Comparison of ENCODE assay signal across 1 cellular context in the genomic region with DNA sequence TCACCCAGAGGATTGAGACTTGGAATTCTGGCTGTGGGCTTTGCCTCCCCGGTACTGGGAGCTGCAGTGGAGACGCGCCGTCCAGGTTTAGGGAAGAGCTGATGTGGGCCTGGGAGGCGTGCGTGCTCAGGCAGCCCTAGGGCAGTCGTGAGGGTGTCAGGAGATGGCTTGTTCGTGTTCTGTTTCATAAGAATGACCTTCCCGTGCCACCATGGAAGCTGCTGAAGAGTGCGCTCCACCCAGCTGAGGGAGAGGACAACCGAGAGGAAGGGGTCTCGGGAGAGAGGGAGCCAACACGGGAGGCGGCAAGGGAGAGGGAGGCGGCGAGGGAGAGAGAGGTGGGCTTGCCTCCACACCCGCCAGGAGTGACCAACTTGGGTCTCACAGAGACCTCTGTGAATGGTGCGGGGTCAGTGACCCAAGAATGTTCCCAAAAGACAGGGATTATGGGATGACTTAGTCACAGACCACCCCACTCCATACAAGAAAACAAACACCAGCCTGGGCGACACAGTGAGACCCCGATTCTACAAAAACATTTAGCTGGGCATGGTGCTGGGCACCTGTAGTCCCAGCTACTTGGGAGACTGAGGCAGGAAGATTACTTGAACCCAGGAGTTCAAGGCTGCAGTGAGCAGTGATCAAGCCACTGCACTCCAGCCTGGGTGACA.
TF ChIP-seq lines count a peak whose summit lies in the region.

No MANE protein-coding gene starts in this region.

TF ChIP-seq in SK-N-SH, 30 proteins besides CTCF, POLR2A, EP300 and RAD21:
- TF ChIP-seq, protein P1, sequence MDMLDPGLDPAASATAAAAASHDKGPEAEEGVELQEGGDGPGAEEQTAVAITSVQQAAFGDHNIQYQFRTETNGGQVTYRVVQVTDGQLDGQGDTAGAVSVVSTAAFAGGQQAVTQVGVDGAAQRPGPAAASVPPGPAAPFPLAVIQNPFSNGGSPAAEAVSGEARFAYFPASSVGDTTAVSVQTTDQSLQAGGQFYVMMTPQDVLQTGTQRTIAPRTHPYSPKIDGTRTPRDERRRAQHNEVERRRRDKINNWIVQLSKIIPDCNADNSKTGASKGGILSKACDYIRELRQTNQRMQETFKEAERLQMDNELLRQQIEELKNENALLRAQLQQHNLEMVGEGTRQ (IDR thresholded peaks at IDR 0.05; ENCODE audit: borderline replicate concordance, low read depth, low read length): no peak
- no peak for TF ChIP-seq FOXJ3 (CRISPR knock-in tag; IDR thresholded peaks at IDR 0.05)
- TF ChIP-seq YY1 (IDR thresholded peaks at IDR 0.05; ENCODE audit: low read depth): no peak
- TF ChIP-seq, protein P2, sequence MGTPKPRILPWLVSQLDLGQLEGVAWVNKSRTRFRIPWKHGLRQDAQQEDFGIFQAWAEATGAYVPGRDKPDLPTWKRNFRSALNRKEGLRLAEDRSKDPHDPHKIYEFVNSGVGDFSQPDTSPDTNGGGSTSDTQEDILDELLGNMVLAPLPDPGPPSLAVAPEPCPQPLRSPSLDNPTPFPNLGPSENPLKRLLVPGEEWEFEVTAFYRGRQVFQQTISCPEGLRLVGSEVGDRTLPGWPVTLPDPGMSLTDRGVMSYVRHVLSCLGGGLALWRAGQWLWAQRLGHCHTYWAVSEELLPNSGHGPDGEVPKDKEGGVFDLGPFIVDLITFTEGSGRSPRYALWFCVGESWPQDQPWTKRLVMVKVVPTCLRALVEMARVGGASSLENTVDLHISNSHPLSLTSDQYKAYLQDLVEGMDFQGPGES (IDR thresholded peaks at IDR 0.05; ENCODE audit: low read depth, low read length): no peak
- no peak for TF ChIP-seq FOSL2 (IDR thresholded peaks at IDR 0.05; ENCODE audit: borderline replicate concordance, low read depth)
- TF ChIP-seq, protein P3, sequence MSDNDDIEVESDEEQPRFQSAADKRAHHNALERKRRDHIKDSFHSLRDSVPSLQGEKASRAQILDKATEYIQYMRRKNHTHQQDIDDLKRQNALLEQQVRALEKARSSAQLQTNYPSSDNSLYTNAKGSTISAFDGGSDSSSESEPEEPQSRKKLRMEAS (IDR thresholded peaks at IDR 0.05; ENCODE audit: low read depth): no peak
- no peak for TF ChIP-seq SIN3A (IDR thresholded peaks at IDR 0.05; ENCODE audit: borderline replicate concordance, low read depth, low read length)
- no peak for TF ChIP-seq POLR2AphosphoS5 (IDR thresholded peaks at IDR 0.05; ENCODE audit: low read depth, low read length)
- TF ChIP-seq, protein P4, sequence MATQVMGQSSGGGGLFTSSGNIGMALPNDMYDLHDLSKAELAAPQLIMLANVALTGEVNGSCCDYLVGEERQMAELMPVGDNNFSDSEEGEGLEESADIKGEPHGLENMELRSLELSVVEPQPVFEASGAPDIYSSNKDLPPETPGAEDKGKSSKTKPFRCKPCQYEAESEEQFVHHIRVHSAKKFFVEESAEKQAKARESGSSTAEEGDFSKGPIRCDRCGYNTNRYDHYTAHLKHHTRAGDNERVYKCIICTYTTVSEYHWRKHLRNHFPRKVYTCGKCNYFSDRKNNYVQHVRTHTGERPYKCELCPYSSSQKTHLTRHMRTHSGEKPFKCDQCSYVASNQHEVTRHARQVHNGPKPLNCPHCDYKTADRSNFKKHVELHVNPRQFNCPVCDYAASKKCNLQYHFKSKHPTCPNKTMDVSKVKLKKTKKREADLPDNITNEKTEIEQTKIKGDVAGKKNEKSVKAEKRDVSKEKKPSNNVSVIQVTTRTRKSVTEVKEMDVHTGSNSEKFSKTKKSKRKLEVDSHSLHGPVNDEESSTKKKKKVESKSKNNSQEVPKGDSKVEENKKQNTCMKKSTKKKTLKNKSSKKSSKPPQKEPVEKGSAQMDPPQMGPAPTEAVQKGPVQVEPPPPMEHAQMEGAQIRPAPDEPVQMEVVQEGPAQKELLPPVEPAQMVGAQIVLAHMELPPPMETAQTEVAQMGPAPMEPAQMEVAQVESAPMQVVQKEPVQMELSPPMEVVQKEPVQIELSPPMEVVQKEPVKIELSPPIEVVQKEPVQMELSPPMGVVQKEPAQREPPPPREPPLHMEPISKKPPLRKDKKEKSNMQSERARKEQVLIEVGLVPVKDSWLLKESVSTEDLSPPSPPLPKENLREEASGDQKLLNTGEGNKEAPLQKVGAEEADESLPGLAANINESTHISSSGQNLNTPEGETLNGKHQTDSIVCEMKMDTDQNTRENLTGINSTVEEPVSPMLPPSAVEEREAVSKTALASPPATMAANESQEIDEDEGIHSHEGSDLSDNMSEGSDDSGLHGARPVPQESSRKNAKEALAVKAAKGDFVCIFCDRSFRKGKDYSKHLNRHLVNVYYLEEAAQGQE (IDR thresholded peaks at IDR 0.05; ENCODE audit: low read depth, low read length): no peak
- TF ChIP-seq, protein P5, sequence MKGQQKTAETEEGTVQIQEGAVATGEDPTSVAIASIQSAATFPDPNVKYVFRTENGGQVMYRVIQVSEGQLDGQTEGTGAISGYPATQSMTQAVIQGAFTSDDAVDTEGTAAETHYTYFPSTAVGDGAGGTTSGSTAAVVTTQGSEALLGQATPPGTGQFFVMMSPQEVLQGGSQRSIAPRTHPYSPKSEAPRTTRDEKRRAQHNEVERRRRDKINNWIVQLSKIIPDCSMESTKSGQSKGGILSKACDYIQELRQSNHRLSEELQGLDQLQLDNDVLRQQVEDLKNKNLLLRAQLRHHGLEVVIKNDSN (IDR thresholded peaks at IDR 0.05; ENCODE audit: borderline replicate concordance, low read depth): no peak
- TF ChIP-seq GATA2 (CRISPR knock-in tag; IDR thresholded peaks at IDR 0.05): no peak
- no peak for TF ChIP-seq MXI1 (IDR thresholded peaks at IDR 0.05; ENCODE audit: low read depth, low read length)
- no peak for TF ChIP-seq TAF1 (IDR thresholded peaks at IDR 0.05; ENCODE audit: borderline replicate concordance, low read depth, low read length)
- no peak for TF ChIP-seq CHD2 (IDR thresholded peaks at IDR 0.05; ENCODE audit: low read length, partially characterized antibody)
- no peak for TF ChIP-seq SMC3 (IDR thresholded peaks at IDR 0.05; ENCODE audit: low read depth, low read length)
